ENCODE assay signal across 11 cellular contexts in genomic region chr7:41817386-41817785, GRCh38.
DNase-seq lines count a peak whose midpoint lies in the region; ATAC-seq and TF ChIP-seq lines count a peak whose summit lies in the region.
"Had no signal": no experiment of that assay in that cellular context is flagged by ENCODE, and none has a peak within 500 bp of the region (broad histone marks: within the 10 kb centered on the region; RNA-seq: fewer than 3 reads in every experiment).

No MANE protein-coding gene starts in this region.

- DNase-seq in NOMO-1 (lab: John Stamatoyannopoulos, UW; ENCODE audit: unreplicated experiment in 2 of 2) (peak; percentile 22 to 31), NOMO-1 treated with dmso at 0.1 percent for 144 hours (lab: John Stamatoyannopoulos, UW; ENCODE audit: unreplicated experiment) (no peak), SK-N-SH (no peak), myocyte (ENCODE audit: low read depth) (peak; percentile 51), ascending aorta (ENCODE audit: low spot score in 2 of 2) (no peak), NCI-H446 (lab: John Stamatoyannopoulos, UW) (no peak)
- DNase-seq in activated effector memory CD4-positive, alpha-beta T cell treated with Interleukin-2 at 50 U/mL for 16 hours: no peak
- DNase-seq: 8988T, activated B cell treated with CpG ODN at 0.5 μM for 24 hours, NCI-H1048 had no signal

- no peak overlapping the region for H3K4me3 ChIP-seq in SK-N-SH (ENCODE audit: low read depth in 2 of 2, low read length in 1 of 2)
- no peak overlapping the region for H3K4me3 ChIP-seq in ascending aorta

- TF ChIP-seq CTCF in SK-N-SH (IDR thresholded peaks at IDR 0.05) (no peak), ascending aorta (IDR thresholded peaks at IDR 0.05) (no peak)

- POLR2A ChIA-PET in SK-N-SH (lab: Yijun Ruan, JAX): no interaction called here

- no peak overlapping the region for H3K9ac ChIP-seq in SK-N-SH

- no peaks in the 10 kb centered on the region for H3K27me3 ChIP-seq in SK-N-SH (ENCODE audit: insufficient read depth)
- H3K27me3 ChIP-seq in ascending aorta: no peaks in the 10 kb centered on the region

- peaks cover 0 to 11% of the 10 kb centered on the region in 2 experiments; a peak in 1 of 4 replicates for H3K4me1 ChIP-seq in SK-N-SH (ENCODE audit: control insufficient read depth in 1 of 2, insufficient read depth in 2 of 2, low read depth in 1 of 2, low read length in 1 of 2)
- peaks cover 0 to 13% of the 10 kb centered on the region in 2 donors for H3K4me1 ChIP-seq in ascending aorta

- TF ChIP-seq EP300 in SK-N-SH (IDR thresholded peaks at IDR 0.05; ENCODE audit: borderline replicate concordance in 1 of 2, low read depth in 1 of 2, low read length in 1 of 2): peak in 1 of 2 experiments; percentile 46; a peak in 1 of 4 replicates

- H3K36me3 ChIP-seq in SK-N-SH (replicated peaks in 1 of 2; ENCODE audit: control insufficient read depth in 1 of 2, insufficient read depth in 2 of 2, low read length in 1 of 2) (peaks cover 0 to 3% of the 10 kb centered on the region in 2 experiments), ascending aorta (no peaks in the 10 kb centered on the region)

- H3K27ac ChIP-seq in SK-N-SH (ENCODE audit: low read depth in 2 of 2, low read length in 1 of 2) (no peak overlapping the region), ascending aorta (no peak overlapping the region)

- H3F3A ChIP-seq in SK-N-SH (replicated peaks; ENCODE audit: insufficient read depth): peaks cover 6% of the 10 kb centered on the region

- intact Hi-C loops in ascending aorta (cut with DNase I): no loop called here

- TF ChIP-seq RAD21 in SK-N-SH (IDR thresholded peaks at IDR 0.05; ENCODE audit: low read length): no peak

- no peak overlapping the region; the same call in 1 of the 2 replicates for H3K4me2 ChIP-seq in SK-N-SH

- H3K9me2 ChIP-seq in SK-N-SH: no peaks in the 10 kb centered on the region

- H3K9me3 ChIP-seq in SK-N-SH (peaks cover 16% of the 10 kb centered on the region; the same call in 1 of the 2 replicates), ascending aorta (peaks cover 0 to 11% of the 10 kb centered on the region in 2 donors)

- H3K79me2 ChIP-seq in SK-N-SH (ENCODE audit: insufficient read depth): no peaks in the 10 kb centered on the region

- H2AFZ ChIP-seq in SK-N-SH (ENCODE audit: low read depth): no peak overlapping the region; the same call in 1 of the 2 replicates

- 5% methylated on average over 2 of the region's 2 CpGs for WGBS in SK-N-SH (ENCODE audit: low lambda C conversion rate)

- CTCF ChIA-PET in SK-N-SH (lab: Yijun Ruan, JAX): no interaction called here

- peak; percentile 65 for ATAC-seq in HG02884 (IDR thresholded peaks at IDR 0.05; ENCODE audit: unreplicated experiment)

- no peaks in the 10 kb centered on the region for H4K20me1 ChIP-seq in SK-N-SH (ENCODE audit: insufficient read depth)

TF ChIP-seq in SK-N-SH, 30 proteins besides CTCF, POLR2A, EP300 and RAD21:
- TF ChIP-seq GABPA (IDR thresholded peaks at IDR 0.05; ENCODE audit: low read depth) (no peak), TCF12 (IDR thresholded peaks at IDR 0.05) (peak; percentile 25; the same call in 1 of the 2 replicates), NFIC (IDR thresholded peaks at IDR 0.05; ENCODE audit: borderline replicate concordance) (peak; percentile 35; the same call in 1 of the 2 replicates), JUND (IDR thresholded peaks at IDR 0.05) (peak; percentile 75), RFX5 (IDR thresholded peaks at IDR 0.05; ENCODE audit: low read length) (no peak), FOSL2 (IDR thresholded peaks at IDR 0.05; ENCODE audit: borderline replicate concordance, low read depth) (peak; percentile 86), EZH2phosphoT487 (IDR thresholded peaks at IDR 0.05; ENCODE audit: borderline replicate concordance, low read depth) (no peak), PBX3 (IDR thresholded peaks at IDR 0.05) (peak; percentile 27; the same call in 1 of the 2 replicates), TEAD4 (IDR thresholded peaks at IDR 0.05; ENCODE audit: borderline replicate concordance, insufficient read depth) (no peak)

Comparison
In these comparisons a context has a peak if more than half of its experiments do, and no peak if none do; other contexts are left out.
1. DNase-seq: peak in NOMO-1 (2 of 2) and myocyte (single experiment); none in NOMO-1 treated with dmso at 0.1 percent for 144 hours (single experiment), SK-N-SH (single experiment), ascending aorta (0 of 2), NCI-H446 (0 of 2) and activated effector memory CD4-positive, alpha-beta T cell treated with Interleukin-2 at 50 U/mL for 16 hours (single experiment).